Comparison of ENCODE assay signal across 12 cellular contexts in the genomic region with DNA sequence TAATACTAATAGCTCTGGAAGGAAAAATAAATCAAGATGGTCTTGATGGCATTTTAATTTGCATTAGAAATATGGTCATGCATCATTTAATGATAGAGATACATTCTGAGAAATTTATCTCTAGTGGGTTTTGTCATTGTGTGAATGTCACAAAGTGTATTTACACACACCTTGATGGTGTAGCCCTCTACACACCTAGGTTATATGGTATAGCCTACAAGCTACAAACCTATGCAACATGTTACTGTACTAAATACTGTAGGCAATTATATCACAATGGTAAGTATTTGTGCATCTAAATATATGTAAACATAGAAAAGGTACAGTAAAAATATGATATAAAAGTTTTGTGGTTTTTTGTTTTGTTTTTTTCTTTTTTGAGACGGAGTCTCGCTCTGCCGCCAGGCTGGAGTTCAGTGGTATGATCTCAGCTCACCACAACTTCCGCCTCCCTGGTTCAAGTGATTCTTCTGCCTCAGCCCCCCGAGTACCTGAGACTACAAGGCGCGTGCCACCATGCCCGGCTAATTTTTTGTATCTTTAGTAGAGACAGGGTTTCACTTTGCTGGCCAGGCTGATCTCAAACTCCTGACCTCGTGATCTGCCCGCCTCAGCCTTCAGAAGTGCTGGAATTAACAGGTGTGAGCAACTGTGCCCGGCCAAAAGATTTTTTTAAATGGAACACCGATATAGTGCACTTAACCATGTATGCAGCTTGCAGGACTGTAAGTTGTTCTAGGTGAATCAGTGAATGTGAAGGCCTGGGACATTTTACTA.
A peak's percentile ranks its signal among the peaks of the same experiment; 100 is the strongest.
DNase-seq lines count a peak whose midpoint lies in the region; ATAC-seq and TF ChIP-seq lines count a peak whose summit lies in the region.
"Had no signal": no experiment of that assay in that cellular context is flagged by ENCODE, and none has a peak within 500 bp of the region (broad histone marks: within the 10 kb centered on the region; RNA-seq: fewer than 3 reads in every experiment).

No MANE protein-coding gene starts in this region.

- DNase-seq in activated CD8-positive, alpha-beta T cell treated with anti-CD3 and anti-CD28 coated beads for 36 hours, result peak; percentile 84
- DNase-seq in activated naive CD8-positive, alpha-beta T cell treated with anti-CD3 and anti-CD28 coated beads, Interleukin-2, amount 50 U/mL, for 24 hours, result peak; percentile 49
- peak; percentile 20 to 28 for DNase-seq in stimulated activated CD8-positive, alpha-beta memory T cell treated with anti-CD3 and anti-CD28 coated beads, Interleukin-2, amount 100 ng/mL, for 1 hour (ENCODE audit: low read depth in 2 of 2)
- DNase-seq in dermis blood vessel endothelial cell, result no peak
- DNase-seq in germinal center (ENCODE audit: low spot score), result no peak
- no peak for DNase-seq in Calu3
- DNase-seq: H9, NCI-H1092, ovary, PC-3 had no signal

- no peaks in the 10 kb centered on the region for H3K9me3 Mint-ChIP-seq in activated CD8-positive, alpha-beta T cell treated with anti-CD3 and anti-CD28 coated beads for 36 hours
- no peaks in the 10 kb centered on the region for H3K9me3 Mint-ChIP-seq in activated naive CD8-positive, alpha-beta T cell treated with anti-CD3 and anti-CD28 coated beads, Interleukin-2, amount 50 U/mL, for 24 hours
- no peaks in the 10 kb centered on the region for H3K9me3 Mint-ChIP-seq in Calu3 (ENCODE audit: low read depth, unreplicated experiment)

- peak overlapping the region; percentile 92 for H3K27ac Mint-ChIP-seq in activated CD8-positive, alpha-beta T cell treated with anti-CD3 and anti-CD28 coated beads for 36 hours
- H3K27ac Mint-ChIP-seq in activated naive CD8-positive, alpha-beta T cell treated with anti-CD3 and anti-CD28 coated beads, Interleukin-2, amount 50 U/mL, for 24 hours, result peak overlapping the region; percentile 73
- H3K27ac Mint-ChIP-seq in Calu3 (ENCODE audit: unreplicated experiment), result no peak overlapping the region

- peaks cover 33% of the 10 kb centered on the region for H3K4me1 Mint-ChIP-seq in activated CD8-positive, alpha-beta T cell treated with anti-CD3 and anti-CD28 coated beads for 36 hours (ENCODE audit: low read depth)
- peaks cover 26% of the 10 kb centered on the region for H3K4me1 Mint-ChIP-seq in activated naive CD8-positive, alpha-beta T cell treated with anti-CD3 and anti-CD28 coated beads, Interleukin-2, amount 50 U/mL, for 24 hours
- H3K4me1 Mint-ChIP-seq in Calu3 (ENCODE audit: low read depth, unreplicated experiment), result no peaks in the 10 kb centered on the region

- peaks cover 48% of the 10 kb centered on the region for H3K36me3 Mint-ChIP-seq in activated CD8-positive, alpha-beta T cell treated with anti-CD3 and anti-CD28 coated beads for 36 hours (ENCODE audit: low read depth)
- peaks cover 57% of the 10 kb centered on the region for H3K36me3 Mint-ChIP-seq in activated naive CD8-positive, alpha-beta T cell treated with anti-CD3 and anti-CD28 coated beads, Interleukin-2, amount 50 U/mL, for 24 hours (ENCODE audit: low read depth)
- peaks cover 10% of the 10 kb centered on the region for H3K36me3 Mint-ChIP-seq in Calu3 (ENCODE audit: insufficient read depth, unreplicated experiment)

- CTCF ChIA-PET in activated CD8-positive, alpha-beta T cell treated with anti-CD3 and anti-CD28 coated beads for 36 hours (lab: Charles Lee), result interaction anchor here (0.8 to 2.4 kb wide), 5 partner anchors 45 to 654 kb away, joined by 3 to 9 read pairs (median 3); a partner anchor contains a TSS
- CTCF ChIA-PET in Calu3 (lab: Charles Lee), result interaction anchor here (0.6 kb wide), 1 partner anchor 12 kb away, joined by 3 read pairs; no protein-coding TSS in a partner anchor

- H3K4me3 Mint-ChIP-seq in activated CD8-positive, alpha-beta T cell treated with anti-CD3 and anti-CD28 coated beads for 36 hours, result peak overlapping the region; percentile 73
- H3K4me3 Mint-ChIP-seq in activated naive CD8-positive, alpha-beta T cell treated with anti-CD3 and anti-CD28 coated beads, Interleukin-2, amount 50 U/mL, for 24 hours, result peak overlapping the region; percentile 67
- no peak overlapping the region for H3K4me3 Mint-ChIP-seq in Calu3 (ENCODE audit: low read depth, unreplicated experiment)
- H3K4me3 Mint-ChIP-seq: H9 had no signal

- intact Hi-C loops in activated CD8-positive, alpha-beta T cell treated with anti-CD3 and anti-CD28 coated beads for 36 hours (cut with micrococcal nuclease), result loop anchor here (2.0 kb wide), 1 partner anchor 53 kb away; no protein-coding TSS in a partner anchor
- intact Hi-C loops in Calu3 (cut with micrococcal nuclease; ENCODE audit: unreplicated experiment), result no loop called here

- BruUV-seq in Calu3 (replicated peaks; lab: Mats Ljungman, UMichigan), result no TSS peak

- POLR2A ChIA-PET in activated CD8-positive, alpha-beta T cell treated with anti-CD3 and anti-CD28 coated beads for 36 hours (lab: Charles Lee), result interaction anchor here (1.1 to 1.4 kb wide), 2 partner anchors 88 to 126 kb away, joined by 4 read pairs; no protein-coding TSS in a partner anchor

- H3K27me3 Mint-ChIP-seq in activated CD8-positive, alpha-beta T cell treated with anti-CD3 and anti-CD28 coated beads for 36 hours, result no peaks in the 10 kb centered on the region
- no peaks in the 10 kb centered on the region for H3K27me3 Mint-ChIP-seq in activated naive CD8-positive, alpha-beta T cell treated with anti-CD3 and anti-CD28 coated beads, Interleukin-2, amount 50 U/mL, for 24 hours
- no peaks in the 10 kb centered on the region for H3K27me3 Mint-ChIP-seq in Calu3 (ENCODE audit: unreplicated experiment)

- peak; percentile 67 for ATAC-seq in GM21723 (IDR thresholded peaks at IDR 0.05; ENCODE audit: unreplicated experiment)
- ATAC-seq in activated CD8-positive, alpha-beta T cell treated with anti-CD3 and anti-CD28 coated beads for 36 hours, result peak; percentile 80
- ATAC-seq in activated naive CD8-positive, alpha-beta T cell treated with anti-CD3 and anti-CD28 coated beads, Interleukin-2, amount 50 U/mL, for 24 hours, result peak; percentile 64
- ATAC-seq in GM21528 (IDR thresholded peaks at IDR 0.05; ENCODE audit: low FRiP score, unreplicated experiment), result no peak
- ATAC-seq: PC-3 had no signal

- TF ChIP-seq CTCF in activated CD8-positive, alpha-beta T cell treated with anti-CD3 and anti-CD28 coated beads for 36 hours (IDR thresholded peaks at IDR 0.05), result no peak
- TF ChIP-seq CTCF in Calu3 (IDR thresholded peaks at IDR 0.05; ENCODE audit: unreplicated experiment), result no peak

Comparison
In these comparisons a context has a peak if more than half of its experiments do, and no peak if none do; other contexts are left out.
1. DNase-seq: peak in activated CD8-positive, alpha-beta T cell treated with anti-CD3 and anti-CD28 coated beads for 36 hours (single experiment), activated naive CD8-positive, alpha-beta T cell treated with anti-CD3 and anti-CD28 coated beads, Interleukin-2, amount 50 U/mL, for 24 hours (single experiment) and stimulated activated CD8-positive, alpha-beta memory T cell treated with anti-CD3 and anti-CD28 coated beads, Interleukin-2, amount 100 ng/mL, for 1 hour (2 of 2); none in dermis blood vessel endothelial cell (single experiment), germinal center (single experiment) and Calu3 (single experiment).